In the genomic region with DNA sequence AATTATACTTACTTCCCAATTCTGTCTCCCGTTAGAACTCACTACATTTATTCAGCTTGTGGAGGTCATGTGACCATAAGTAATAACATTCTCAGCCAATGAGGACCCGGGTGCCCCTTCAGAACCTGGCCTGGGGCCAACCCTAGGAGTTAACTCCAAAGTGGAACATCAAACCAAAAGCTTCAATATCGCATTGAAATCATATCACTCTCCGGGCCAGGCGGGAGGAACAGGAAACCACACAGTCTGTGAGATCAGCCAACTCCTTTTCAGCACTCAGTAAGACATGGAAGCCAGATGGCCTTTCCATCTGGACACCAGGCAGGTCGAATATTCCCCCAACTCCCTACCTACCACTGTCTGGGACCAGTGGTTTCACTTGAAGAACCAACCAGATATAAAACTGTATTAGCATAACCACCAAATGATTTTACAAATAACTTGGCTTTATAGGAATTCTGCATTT, we compare ENCODE assay signal across 9 cellular contexts. TPM values are rescaled to one million over a fixed set of nuclear protein-coding genes. Genes with fewer than 3 reads are reported as not detected.
DNase-seq lines count a peak whose midpoint lies in the region; ATAC-seq and TF ChIP-seq lines count a peak whose summit lies in the region.
"Had no signal": no experiment of that assay in that cellular context is flagged by ENCODE, and none has a peak within 500 bp of the region (broad histone marks: within the 10 kb centered on the region; RNA-seq: fewer than 3 reads in every experiment).

No MANE protein-coding gene starts in this region.

- H3K27me3 ChIP-seq in adrenal gland = no peaks in the 10 kb centered on the region

- ATAC-seq in stimulated activated naive CD8-positive, alpha-beta T cell treated with anti-CD3 and anti-CD28 coated beads, Interleukin-15, Interleukin-2, amounts not matched to agents 100 U/mL and 50 U/mL, for 24 hours = no peak
- ATAC-seq in stimulated activated naive CD8-positive, alpha-beta T cell treated with anti-CD3 and anti-CD28 coated beads, Interleukin-15, amount 100 ng/mL, for 72 hours = no peak
- ATAC-seq in GM21825 (IDR thresholded peaks at IDR 0.05; ENCODE audit: unreplicated experiment) = no peak
- no peak for ATAC-seq in HG03571 (IDR thresholded peaks at IDR 0.05; ENCODE audit: unreplicated experiment)

- no peak for TF ChIP-seq CTCF in adrenal gland (IDR thresholded peaks at IDR 0.05)

- H3K36me3 ChIP-seq in adrenal gland (replicated peaks in 1 of 2) = no peaks in the 10 kb centered on the region

- H3K27ac ChIP-seq in adrenal gland = peak overlapping the region in 4 of 5 donors; percentile 20 to 91 (median 28)

- DNase-seq in stimulated activated naive CD8-positive, alpha-beta T cell treated with anti-CD3 and anti-CD28 coated beads, Interleukin-15, Interleukin-2, amounts not matched to agents 100 U/mL and 50 U/mL, for 24 hours = peak; percentile 8
- no peak for DNase-seq in stimulated activated naive CD8-positive, alpha-beta T cell treated with anti-CD3 and anti-CD28 coated beads, Interleukin-15, amount 100 ng/mL, for 72 hours
- DNase-seq in adrenal gland (peak in 4 of 7 donors; percentile 41 to 82 (median 52)), iris pigment epithelial cell (ENCODE audit: low read depth) (peak; percentile 90), superior temporal gyrus (ENCODE audit: extremely low spot score) (no peak), ureter (ENCODE audit: low spot score) (no peak)
- DNase-seq: NCI-H1694 had no signal

- peak overlapping the region in 1 of 2 donors; percentile 1 for H3K4me3 Mint-ChIP-seq in stimulated activated naive CD8-positive, alpha-beta T cell treated with anti-CD3 and anti-CD28 coated beads, Interleukin-15, amount 100 ng/mL, for 72 hours

- TF ChIP-seq POLR2A in adrenal gland (IDR thresholded peaks at IDR 0.05) = no peak

- H3K9me3 ChIP-seq in adrenal gland (replicated peaks in 1 of 3) = no peaks in the 10 kb centered on the region

- peaks cover 45 to 76% of the 10 kb centered on the region in 2 donors for H3K4me1 ChIP-seq in adrenal gland (replicated peaks in 1 of 2)

- H3K27ac Mint-ChIP-seq in stimulated activated naive CD8-positive, alpha-beta T cell treated with anti-CD3 and anti-CD28 coated beads, Interleukin-15, amount 100 ng/mL, for 72 hours = peak overlapping the region in 1 of 2 donors; percentile 22

- H3K27me3 Mint-ChIP-seq in stimulated activated naive CD8-positive, alpha-beta T cell treated with anti-CD3 and anti-CD28 coated beads, Interleukin-15, amount 100 ng/mL, for 72 hours = no peaks in the 10 kb centered on the region

- 23 to 37% (median 34%) methylated on average over 6 of the region's 6 CpGs for WGBS in adrenal gland, 4 donors

- no peak overlapping the region for H3K4me3 ChIP-seq in adrenal gland

- no peaks in the 10 kb centered on the region for H3K9me3 Mint-ChIP-seq in stimulated activated naive CD8-positive, alpha-beta T cell treated with anti-CD3 and anti-CD28 coated beads, Interleukin-15, amount 100 ng/mL, for 72 hours

- intact Hi-C loops in adrenal gland (cut with DNase I) = no loop called here

- H3K4me1 Mint-ChIP-seq in stimulated activated naive CD8-positive, alpha-beta T cell treated with anti-CD3 and anti-CD28 coated beads, Interleukin-15, amount 100 ng/mL, for 72 hours = peaks cover 59% of the 10 kb centered on the region

RNA-seq across cellular contexts. Expression of a gene that starts 5.5 kb away (rescaled TPM):
- total RNA-seq in adrenal gland (100 to 1,000 TPM in 4 of 8 donors, 10 to 100 TPM in 4; 44.0 to 169 (median 102) TPM), ureter (126 TPM)
- polyA plus RNA-seq in adrenal gland = 10 to 100 TPM; 11.4 to 71.1 (median 13.1) TPM

Comparison
In these comparisons a context has a peak if more than half of its experiments do, and no peak if none do; other contexts are left out.
1. DNase-seq: peak in stimulated activated naive CD8-positive, alpha-beta T cell treated with anti-CD3 and anti-CD28 coated beads, Interleukin-15, Interleukin-2, amounts not matched to agents 100 U/mL and 50 U/mL, for 24 hours (single experiment), adrenal gland (4 of 7) and iris pigment epithelial cell (single experiment); none in stimulated activated naive CD8-positive, alpha-beta T cell treated with anti-CD3 and anti-CD28 coated beads, Interleukin-15, amount 100 ng/mL, for 72 hours (0 of 2), superior temporal gyrus (single experiment) and ureter (single experiment).